Comparison of ENCODE assay signal across 12 cellular contexts in the genomic region with DNA sequence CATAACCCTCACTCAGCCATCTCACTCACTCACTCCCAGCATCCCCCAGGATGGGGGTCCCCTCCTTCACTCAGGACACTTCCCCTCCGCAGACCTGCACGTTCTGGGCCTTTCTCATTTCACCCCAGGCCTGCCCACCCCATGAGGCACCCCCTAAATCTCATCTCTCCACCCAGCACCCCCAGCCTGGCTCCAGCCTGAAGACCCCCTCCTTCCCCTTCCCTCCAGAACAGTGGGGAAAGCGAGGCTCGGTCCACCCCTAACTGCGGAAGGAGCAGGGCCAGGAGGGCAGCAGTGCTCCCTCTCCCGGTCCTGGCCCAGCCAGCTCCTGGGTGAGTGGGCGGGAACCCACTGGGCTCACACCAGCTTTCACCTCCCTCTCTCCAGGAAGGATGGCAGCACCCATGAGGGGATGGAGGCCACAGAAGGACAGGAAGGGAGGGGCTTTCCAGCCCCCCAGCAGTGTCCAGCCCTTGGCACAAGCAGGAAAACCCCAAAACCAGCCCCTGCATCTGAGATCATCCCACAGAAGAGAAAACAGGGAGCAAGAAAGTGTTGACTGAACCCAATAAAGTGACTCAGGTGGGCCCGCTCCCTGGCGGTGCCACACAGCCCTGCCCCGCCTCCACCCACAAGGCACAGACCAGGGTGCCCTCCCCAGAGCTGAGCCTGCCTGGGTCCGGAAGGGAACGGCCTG. TPM values are rescaled to one million over a fixed set of nuclear protein-coding genes. Genes with fewer than 3 reads are reported as not detected.
DNase-seq lines count a peak whose midpoint lies in the region; ATAC-seq, FAIRE-seq and TF ChIP-seq lines count a peak whose summit lies in the region.
"Had no signal": no experiment of that assay in that cellular context is flagged by ENCODE, and none has a peak within 500 bp of the region (broad histone marks: within the 10 kb centered on the region; RNA-seq: fewer than 3 reads in every experiment).

No MANE protein-coding gene starts in this region.

- peak in 1 of 6 experiments; percentile 11 for TF ChIP-seq CTCF in adrenal gland (IDR thresholded peaks at IDR 0.05)
- no peak for TF ChIP-seq CTCF in osteoblast (IDR thresholded peaks at IDR 0.05; ENCODE audit: extremely low read depth, low read depth, low read length)
- no peak for TF ChIP-seq CTCF in vagina (IDR thresholded peaks at IDR 0.05)
- no peak for TF ChIP-seq CTCF in kidney (IDR thresholded peaks at IDR 0.05; ENCODE audit: borderline replicate concordance, extremely low read depth, insufficient read depth)

- intact Hi-C loops in Right ventricle myocardium inferior (cut with DNase I) = loop anchor here (5.0 kb wide), 1 partner anchor 416 kb away; no protein-coding TSS in a partner anchor
- intact Hi-C loops in Right ventricle myocardium superior (cut with DNase I) = no loop called here
- intact Hi-C loops in adrenal gland (cut with DNase I) = loop anchor here (5.0 to 10.0 kb wide), 3 partner anchors 226 to 419 kb away; a partner anchor contains a TSS
- intact Hi-C loops in vagina (cut with DNase I) = loop anchor here (10.0 kb wide), 2 partner anchors 229 to 419 kb away; a partner anchor contains a TSS
- intact Hi-C loops in kidney (cut with DNase I) = no loop called here

- peaks cover 74% of the 10 kb centered on the region for H3K79me2 ChIP-seq in osteoblast (ENCODE audit: insufficient read depth, low read length)

- no peak overlapping the region for H2AFZ ChIP-seq in osteoblast (ENCODE audit: low read length)

- no peak overlapping the region for H3K4me3 ChIP-seq in adrenal gland
- H3K4me3 ChIP-seq in osteoblast (ENCODE audit: insufficient read depth, low read length) = no peak overlapping the region
- no peak overlapping the region for H3K4me3 ChIP-seq in vagina
- H3K4me3 ChIP-seq in kidney (ENCODE audit: low read length in 2 of 2) = no peak overlapping the region

- H3K4me2 ChIP-seq in osteoblast (ENCODE audit: insufficient read depth, low read length) = no peak overlapping the region

- 81 to 89% (median 82%) methylated on average over 4 to 12 of the region's 12 CpGs for WGBS in adrenal gland, 4 donors

- ATAC-seq in Right ventricle myocardium inferior (no peak), Right ventricle myocardium superior (ENCODE audit: poor library complexity) (no peak)

- peaks cover 37 to 58% of the 10 kb centered on the region in 2 donors for H3K4me1 ChIP-seq in adrenal gland (replicated peaks in 1 of 2)
- no peaks in the 10 kb centered on the region for H3K4me1 ChIP-seq in osteoblast (ENCODE audit: insufficient read depth, low read length)
- H3K4me1 ChIP-seq in vagina = no peaks in the 10 kb centered on the region
- H3K4me1 ChIP-seq in kidney (ENCODE audit: control insufficient read depth in 1 of 2, insufficient read depth in 1 of 2, low read depth in 1 of 2, low read length in 2 of 2) = no peaks in the 10 kb centered on the region

- H3K9me3 ChIP-seq in adrenal gland (replicated peaks in 1 of 3) = no peaks in the 10 kb centered on the region
- H3K9me3 ChIP-seq in osteoblast (ENCODE audit: low read depth, low read length) = no peaks in the 10 kb centered on the region
- no peaks in the 10 kb centered on the region for H3K9me3 ChIP-seq in vagina
- no peaks in the 10 kb centered on the region for H3K9me3 ChIP-seq in kidney (ENCODE audit: control insufficient read depth in 1 of 2, low read length in 2 of 2)

- TF ChIP-seq POLR2A in adrenal gland (IDR thresholded peaks at IDR 0.05) (no peak), vagina (IDR thresholded peaks at IDR 0.05) (no peak)

- no peaks in the 10 kb centered on the region for H3K27me3 ChIP-seq in adrenal gland
- no peaks in the 10 kb centered on the region for H3K27me3 ChIP-seq in osteoblast (ENCODE audit: insufficient read depth, low read length)
- no peaks in the 10 kb centered on the region for H3K27me3 ChIP-seq in vagina

- H3K36me3 ChIP-seq in adrenal gland (replicated peaks in 1 of 2) = peaks cover 0 to 58% of the 10 kb centered on the region in 2 donors
- H3K36me3 ChIP-seq in osteoblast (ENCODE audit: insufficient read depth, low read length) = peaks cover 91% of the 10 kb centered on the region
- H3K36me3 ChIP-seq in vagina = peaks cover 0 to 67% of the 10 kb centered on the region in 2 donors
- peaks cover 0 to 12% of the 10 kb centered on the region in 2 donors for H3K36me3 ChIP-seq in kidney (ENCODE audit: control insufficient read depth in 1 of 2, insufficient read depth in 2 of 2, low read length in 2 of 2)

- no peak for FAIRE-seq in kidney (lab: Jason Lieb, UNC)
- FAIRE-seq: G401.6 had no signal

- DNase-seq in Right ventricle myocardium inferior (ENCODE audit: missing footprints) (peak; percentile 51), Right ventricle myocardium superior (no peak), adrenal gland (peak in 1 of 7 donors; percentile 41), osteoblast (ENCODE audit: insufficient read length, low spot score, missing footprints) (peak; percentile 65), vagina (ENCODE audit: extremely low spot score in 2 of 2) (no peak), kidney (no peak)
- DNase-seq in stimulated activated naive CD4-positive, alpha-beta T cell treated with Interleukin-2 at 50 U/mL for 16 hours (lab: John Stamatoyannopoulos, UW) = no peak
- no peak for DNase-seq in stimulated activated CD4-positive, alpha-beta T cell treated with anti-CD3 and anti-CD28 coated beads, Interleukin-2, amount 100 ng/mL, for 48 hours
- DNase-seq: activated CD4-positive, CD25-positive, alpha-beta regulatory T cell treated with anti-CD3 and anti-CD28 coated beads, Interleukin-2, amount 50 U/mL, for 72 hours; effector memory CD4-positive, alpha-beta T cell; NCI-H526 treated with DMSO at 0.1 percent for 48 hours had no signal

- peaks cover 19% of the 10 kb centered on the region for H4K20me1 ChIP-seq in osteoblast (ENCODE audit: insufficient read depth, low read length)

- H3K27ac ChIP-seq in adrenal gland = peak overlapping the region; percentile 39 to 93 (median 75)
- H3K27ac ChIP-seq in osteoblast (ENCODE audit: low read depth, low read length) = peak overlapping the region; percentile 28
- peak overlapping the region; percentile 37 for H3K27ac ChIP-seq in vagina
- no peak overlapping the region for H3K27ac ChIP-seq in kidney (ENCODE audit: low read depth in 2 of 2, low read length in 2 of 2)

- no peak overlapping the region for H3K9ac ChIP-seq in kidney (ENCODE audit: low read length in 2 of 2)

RNA-seq across cellular contexts. Expression of a gene that starts 55.0 kb away (rescaled TPM):
- total RNA-seq in Right ventricle myocardium inferior (52.0 TPM), Right ventricle myocardium superior (52.1 TPM), adrenal gland (10 to 100 TPM; 18.3 to 31.0 (median 29.3) TPM), osteoblast (12.3 and 13.0 TPM in 2 replicates), vagina (30.0 TPM), kidney (24.6 TPM)
- polyA plus RNA-seq in adrenal gland (10 to 100 TPM in 2 of 3 donors, 1 to 10 TPM in 1; 6.8 to 74.8 (median 36.8) TPM), kidney (ENCODE audit: insufficient read depth, low read depth, low replicate concordance) (15.8 TPM)

RNA-seq across cellular contexts. Expression of a gene that starts 55.1 kb away (rescaled TPM):
- total RNA-seq in Right ventricle myocardium inferior = 775 TPM
- 628 TPM for total RNA-seq in Right ventricle myocardium superior
- 1,000 to 10,000 TPM in 6 of 8 donors, 100 to 1,000 TPM in 2; 879 to 2,396 (median 1,368) TPM for total RNA-seq in adrenal gland
- 1,000 to 10,000 TPM; 1,610 to 4,212 (median 2,925) TPM for polyA plus RNA-seq in adrenal gland
- total RNA-seq in osteoblast = 1,103 and 1,259 TPM in 2 replicates
- total RNA-seq in vagina = 2,572 TPM
- 985 TPM for total RNA-seq in kidney
- polyA plus RNA-seq in kidney (ENCODE audit: insufficient read depth, low read depth, low replicate concordance) = 1,980 TPM

Comparison
In these comparisons a context has a peak if more than half of its experiments do, and no peak if none do; other contexts are left out.
1. DNase-seq: peak in Right ventricle myocardium inferior (single experiment) and osteoblast (single experiment); none in Right ventricle myocardium superior (single experiment), vagina (0 of 2), kidney (single experiment), stimulated activated naive CD4-positive, alpha-beta T cell treated with Interleukin-2 at 50 U/mL for 16 hours (single experiment) and stimulated activated CD4-positive, alpha-beta T cell treated with anti-CD3 and anti-CD28 coated beads, Interleukin-2, amount 100 ng/mL, for 48 hours (0 of 2).
2. intact Hi-C loops: an anchor here in Right ventricle myocardium inferior (5.0 kb wide), adrenal gland (5.0 to 10.0 kb wide) and vagina (10.0 kb wide); none called in Right ventricle myocardium superior and kidney.
3. H3K27ac ChIP-seq: peak in adrenal gland (5 of 5), osteoblast (single experiment) and vagina (single experiment); none in kidney (0 of 2).